Comparison of ENCODE assay signal across 20 cellular contexts in genomic region chr2:165113414-165113813, GRCh38.
DNase-seq lines count a peak whose midpoint lies in the region; ATAC-seq lines count a peak whose summit lies in the region.
"Had no signal": no experiment of that assay in that cellular context is flagged by ENCODE, and none has a peak within 500 bp of the region (broad histone marks: within the 10 kb centered on the region; RNA-seq: fewer than 3 reads in every experiment).

No MANE protein-coding gene starts in this region.

- H3K36me3 ChIP-seq in mesenchymal stem cell (ENCODE audit: control insufficient read depth in 1 of 2, insufficient read depth in 2 of 2, low read depth in 1 of 2, low read length in 2 of 2): no peaks in the 10 kb centered on the region
- no peaks in the 10 kb centered on the region for H3K36me3 ChIP-seq in naive thymus-derived CD4-positive, alpha-beta T cell (ENCODE audit: control insufficient read depth in 2 of 3, insufficient read depth in 3 of 3, low read length in 3 of 3)
- H3K36me3 ChIP-seq: Peyer's patch, sigmoid colon, vagina had no signal

- no peak overlapping the region for H2AK5ac ChIP-seq in mesenchymal stem cell (ENCODE audit: low read length, severe bottlenecking)

- no peaks in the 10 kb centered on the region for H3K9me3 ChIP-seq in mesenchymal stem cell (ENCODE audit: control insufficient read depth, low read length)
- H3K9me3 ChIP-seq in naive thymus-derived CD4-positive, alpha-beta T cell (ENCODE audit: control insufficient read depth in 2 of 3, low read length in 3 of 3): no peaks in the 10 kb centered on the region
- H3K9me3 ChIP-seq: Peyer's patch, sigmoid colon, vagina had no signal

- no peaks in the 10 kb centered on the region for H3K36me3 Mint-ChIP-seq in naive thymus-derived CD4-positive, alpha-beta T cell
- H3K36me3 Mint-ChIP-seq: activated naive CD4-positive, alpha-beta T cell treated with anti-CD3 and anti-CD28 coated beads, Interleukin-2, amount 10 ng/mL, durations not matched to agents 7 days and 5 days; IgD-negative memory B cell had no signal

- peak; percentile 63 for DNase-seq in DMS 273 (lab: John Stamatoyannopoulos, UW; ENCODE audit: unreplicated experiment)
- peak; percentile 55 for DNase-seq in NCI-H226
- peak; percentile 3 for DNase-seq in fibroblast of gingiva (ENCODE audit: low read depth)
- DNase-seq in mesenchymal stem cell: peak; percentile 75
- DNase-seq in NCI-H2081 treated with DMSO at 0.1 percent for 48 hours (lab: John Stamatoyannopoulos, UW): no peak
- DNase-seq in naive thymus-derived CD4-positive, alpha-beta T cell: no peak
- no peak for DNase-seq in posterior vena cava (ENCODE audit: low spot score)
- DNase-seq: activated CD4-positive, alpha-beta T cell treated with anti-CD3 and anti-CD28 coated beads for 48 hours; activated naive CD4-positive, alpha-beta T cell treated with anti-CD3 and anti-CD28 coated beads, Interleukin-2, amount 10 ng/mL, durations not matched to agents 7 days and 5 days; dorsolateral prefrontal cortex; erythroblast; left ventricle myocardium superior; NCI-H2029 treated with DMSO at 0.1 percent for 48 hours; Peyer's patch; sigmoid colon; stimulated activated CD4-positive, alpha-beta T cell treated with anti-CD3 and anti-CD28 coated beads, Interleukin-4, amount 100 ng/mL, for 1 hour had no signal

- H2BK120ac ChIP-seq in mesenchymal stem cell (ENCODE audit: low read depth, low read length): no peak overlapping the region

- no peak overlapping the region for H2BK5ac ChIP-seq in mesenchymal stem cell (ENCODE audit: low read depth, low read length, poor library complexity, severe bottlenecking)

- H2AFZ ChIP-seq in mesenchymal stem cell (ENCODE audit: low read depth, low read length): no peak overlapping the region

- WGBS in mesenchymal stem cell: 1% methylated on average over 2 of the region's 2 CpGs

- H3K27ac Mint-ChIP-seq in naive thymus-derived CD4-positive, alpha-beta T cell: no peak overlapping the region
- H3K27ac Mint-ChIP-seq: activated naive CD4-positive, alpha-beta T cell treated with anti-CD3 and anti-CD28 coated beads, Interleukin-2, amount 10 ng/mL, durations not matched to agents 7 days and 5 days; IgD-negative memory B cell had no signal

- H3K4me3 Mint-ChIP-seq in naive thymus-derived CD4-positive, alpha-beta T cell: no peak overlapping the region
- H3K4me3 Mint-ChIP-seq: activated naive CD4-positive, alpha-beta T cell treated with anti-CD3 and anti-CD28 coated beads, Interleukin-2, amount 10 ng/mL, durations not matched to agents 7 days and 5 days; IgD-negative memory B cell had no signal

- H3K14ac ChIP-seq in mesenchymal stem cell (ENCODE audit: low read length in 2 of 2): no peak overlapping the region

- H2BK12ac ChIP-seq in mesenchymal stem cell (ENCODE audit: low read length in 2 of 2): no peak overlapping the region

- no peak overlapping the region for H4K91ac ChIP-seq in mesenchymal stem cell (ENCODE audit: low read length)

- H3K4me1 ChIP-seq in mesenchymal stem cell (ENCODE audit: control insufficient read depth, insufficient read depth, low read depth, low read length): no peaks in the 10 kb centered on the region
- H3K4me1 ChIP-seq in naive thymus-derived CD4-positive, alpha-beta T cell (ENCODE audit: control insufficient read depth in 2 of 2, insufficient read depth in 2 of 2, low read length in 2 of 2): no peaks in the 10 kb centered on the region
- H3K4me1 ChIP-seq: Peyer's patch, sigmoid colon, vagina had no signal

- H3K4me3 ChIP-seq in mesenchymal stem cell (ENCODE audit: insufficient read depth in 1 of 2, low read depth in 1 of 2, low read length in 2 of 2): no peak overlapping the region
- H3K4me3 ChIP-seq in naive thymus-derived CD4-positive, alpha-beta T cell (ENCODE audit: low read length): no peak overlapping the region
- H3K4me3 ChIP-seq: dorsolateral prefrontal cortex, Peyer's patch, sigmoid colon, vagina had no signal

- H3K79me1 ChIP-seq in mesenchymal stem cell (replicated peaks; ENCODE audit: low read length, poor library complexity, severe bottlenecking): no peaks in the 10 kb centered on the region

- no peaks in the 10 kb centered on the region for H3K27me3 ChIP-seq in mesenchymal stem cell (ENCODE audit: control insufficient read depth in 1 of 2, insufficient read depth in 1 of 2, low read length in 2 of 2)
- H3K27me3 ChIP-seq in naive thymus-derived CD4-positive, alpha-beta T cell (ENCODE audit: control insufficient read depth in 2 of 2, insufficient read depth in 2 of 2, low read length in 2 of 2): no peaks in the 10 kb centered on the region
- H3K27me3 ChIP-seq: dorsolateral prefrontal cortex, Peyer's patch, sigmoid colon, vagina had no signal

- H3K27ac ChIP-seq in mesenchymal stem cell (ENCODE audit: low read length, poor library complexity, severe bottlenecking): peak overlapping the region; percentile 26
- H3K27ac ChIP-seq in naive thymus-derived CD4-positive, alpha-beta T cell (ENCODE audit: low read depth, low read length): no peak overlapping the region
- H3K27ac ChIP-seq: Peyer's patch, sigmoid colon, vagina had no signal

- ATAC-seq in naive thymus-derived CD4-positive, alpha-beta T cell: no peak
- ATAC-seq in HG03460 (IDR thresholded peaks at IDR 0.05; ENCODE audit: unreplicated experiment): no peak
- ATAC-seq: left ventricle myocardium superior had no signal

- no peak overlapping the region for H3K18ac ChIP-seq in mesenchymal stem cell (ENCODE audit: low read depth in 1 of 2, low read length in 2 of 2)

- H4K8ac ChIP-seq in mesenchymal stem cell (ENCODE audit: low read length): no peak overlapping the region

- no peaks in the 10 kb centered on the region for H3K4me1 Mint-ChIP-seq in naive thymus-derived CD4-positive, alpha-beta T cell
- H3K4me1 Mint-ChIP-seq: activated naive CD4-positive, alpha-beta T cell treated with anti-CD3 and anti-CD28 coated beads, Interleukin-2, amount 10 ng/mL, durations not matched to agents 7 days and 5 days; IgD-negative memory B cell had no signal

- H2BK15ac ChIP-seq in mesenchymal stem cell (ENCODE audit: low read depth, poor library complexity, severe bottlenecking): no peak overlapping the region

- H3K9me3 Mint-ChIP-seq in naive thymus-derived CD4-positive, alpha-beta T cell: peaks cover 0 to 2% (median 0%) of the 10 kb centered on the region in 11 donors
- H3K9me3 Mint-ChIP-seq: activated naive CD4-positive, alpha-beta T cell treated with anti-CD3 and anti-CD28 coated beads, Interleukin-2, amount 10 ng/mL, durations not matched to agents 7 days and 5 days; brain; IgD-negative memory B cell had no signal

- H3K27me3 Mint-ChIP-seq in naive thymus-derived CD4-positive, alpha-beta T cell: no peaks in the 10 kb centered on the region
- H3K27me3 Mint-ChIP-seq: activated naive CD4-positive, alpha-beta T cell treated with anti-CD3 and anti-CD28 coated beads, Interleukin-2, amount 10 ng/mL, durations not matched to agents 7 days and 5 days; brain; IgD-negative memory B cell had no signal

- H3K4ac ChIP-seq in mesenchymal stem cell (ENCODE audit: low read depth in 1 of 2, low read length in 2 of 2): no peak overlapping the region

- intact Hi-C loops in naive thymus-derived CD4-positive, alpha-beta T cell (cut with micrococcal nuclease): no loop called here
- intact Hi-C loops in posterior vena cava (cut with DNase I): no loop called here

- POLR2A ChIA-PET in naive thymus-derived CD4-positive, alpha-beta T cell (lab: Charles Lee): no interaction called here

- H3K4me2 ChIP-seq in mesenchymal stem cell (ENCODE audit: low read length, poor library complexity, severe bottlenecking): no peak overlapping the region

- H3K23ac ChIP-seq in mesenchymal stem cell (ENCODE audit: low read length in 2 of 2): no peak overlapping the region

- CTCF ChIA-PET in naive thymus-derived CD4-positive, alpha-beta T cell (lab: Charles Lee): no interaction called here

- no peak overlapping the region for H3K9ac ChIP-seq in mesenchymal stem cell (ENCODE audit: low read length)

Comparison
In these comparisons a context has a peak if more than half of its experiments do, and no peak if none do; other contexts are left out.
1. DNase-seq: peak in DMS 273 (single experiment), NCI-H226 (single experiment), fibroblast of gingiva (single experiment) and mesenchymal stem cell (single experiment); none in NCI-H2081 treated with DMSO at 0.1 percent for 48 hours (single experiment), naive thymus-derived CD4-positive, alpha-beta T cell (0 of 9) and posterior vena cava (single experiment).